13 cellular contexts compared by ENCODE assay signal in the genomic region with DNA sequence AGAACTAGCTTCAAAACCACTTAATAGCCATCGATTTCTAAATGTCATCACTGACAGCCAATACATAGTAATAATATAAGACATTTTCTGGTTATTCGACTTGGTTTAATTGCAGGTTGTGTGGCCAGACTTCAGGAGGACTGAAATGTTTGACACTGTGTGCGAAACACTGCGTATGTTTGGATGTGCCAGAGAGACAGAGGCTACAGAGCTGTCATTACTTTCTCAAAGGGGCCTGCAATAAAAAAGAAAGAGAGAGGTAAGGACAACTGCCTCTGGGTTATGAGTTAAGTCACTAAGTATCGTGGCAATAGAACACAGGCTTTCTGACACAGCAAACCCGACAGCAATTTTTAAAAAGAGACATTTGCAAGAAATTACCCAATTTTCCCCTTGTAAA. TPM values are rescaled to one million over a fixed set of nuclear protein-coding genes. Genes with fewer than 3 reads are reported as not detected.
DNase-seq lines count a peak whose midpoint lies in the region; ATAC-seq, FAIRE-seq and TF ChIP-seq lines count a peak whose summit lies in the region.
"Had no signal": no experiment of that assay in that cellular context is flagged by ENCODE, and none has a peak within 500 bp of the region (broad histone marks: within the 10 kb centered on the region; RNA-seq: fewer than 3 reads in every experiment).

No MANE protein-coding gene starts in this region.

- H2BK12ac ChIP-seq in neuronal stem cell (ENCODE audit: low read length): no peak overlapping the region

- H3K4me2 ChIP-seq in OCI-LY7 (ENCODE audit: low read length) (no peak overlapping the region), neuronal stem cell (ENCODE audit: insufficient read depth, low read length, poor library complexity, severe bottlenecking) (no peak overlapping the region)

- DNase-seq in OCI-LY7 (ENCODE audit: low spot score) (no peak), left cardiac atrium (no peak), neuronal stem cell (ENCODE audit: low spot score) (no peak), upper lobe of right lung (no peak), HEK293T (ENCODE audit: extremely low spot score) (no peak), kidney (no peak), T-helper 17 cell (no peak)

- peaks cover 5% of the 10 kb centered on the region for H3K4me1 Mint-ChIP-seq in T-helper 17 cell

- H3K9me2 ChIP-seq in OCI-LY7 (ENCODE audit: insufficient read depth, low read length): no peaks in the 10 kb centered on the region

- H3K4me3 ChIP-seq in OCI-LY7 (ENCODE audit: low read depth, low read length, poor library complexity, severe bottlenecking) (no peak overlapping the region), neuronal stem cell (ENCODE audit: low read length in 2 of 2) (no peak overlapping the region), upper lobe of right lung (no peak overlapping the region), kidney (ENCODE audit: low read length in 2 of 2) (no peak overlapping the region)
- H3K4me3 ChIP-seq: ovary had no signal

- H3K18ac ChIP-seq in neuronal stem cell (ENCODE audit: low read length): no peak overlapping the region

- no peak overlapping the region for H3K27ac ChIP-seq in OCI-LY7 (ENCODE audit: low read depth, low read length, poor library complexity, severe bottlenecking)
- no peak overlapping the region for H3K27ac ChIP-seq in neuronal stem cell (replicated peaks; ENCODE audit: low read length)
- H3K27ac ChIP-seq in upper lobe of right lung: peak overlapping the region; percentile 33
- no peak overlapping the region for H3K27ac ChIP-seq in kidney (ENCODE audit: low read depth in 2 of 2, low read length in 2 of 2)
- H3K27ac ChIP-seq: ovary had no signal

- H3K27me3 ChIP-seq in neuronal stem cell (ENCODE audit: control insufficient read depth in 3 of 3, insufficient read depth in 3 of 3, low read depth in 1 of 3, low read length in 3 of 3) (no peaks in the 10 kb centered on the region), upper lobe of right lung (no peaks in the 10 kb centered on the region)
- H3K27me3 ChIP-seq: ovary had no signal

- ATAC-seq in left cardiac atrium (peak; percentile 43 to 48), upper lobe of right lung (no peak), T-helper 17 cell (no peak)

- H3K79me2 ChIP-seq in OCI-LY7 (ENCODE audit: insufficient read depth, low read depth, low read length): no peaks in the 10 kb centered on the region

- no TSS peak for BruUV-seq in OCI-LY7 (replicated peaks; lab: Mats Ljungman, UMichigan)

- H2AFZ ChIP-seq in OCI-LY7 (ENCODE audit: low read length): peak overlapping the region; percentile 77; the same call in 1 of the 2 replicates
- H2AFZ ChIP-seq in neuronal stem cell (ENCODE audit: low read length): peak overlapping the region; percentile 68

- H4K20me1 ChIP-seq in OCI-LY7 (ENCODE audit: insufficient read depth, low read length): no peaks in the 10 kb centered on the region

- H3K23ac ChIP-seq in neuronal stem cell (ENCODE audit: low read depth, low read length, poor library complexity): no peak overlapping the region

- FAIRE-seq in kidney (lab: Jason Lieb, UNC): no peak

- WGBS in neuronal stem cell (ENCODE audit: extremely low coverage in 2 of 2, insufficient read length in 2 of 2, insufficient replicate concordance in 1 of 2), 2 donors: no CpG with 5 or more reads among the region's 6 CpGs

- no peaks in the 10 kb centered on the region for H3K36me3 ChIP-seq in OCI-LY7 (ENCODE audit: insufficient read depth, low read length)
- H3K36me3 ChIP-seq in neuronal stem cell (replicated peaks in 1 of 2; ENCODE audit: control insufficient read depth in 2 of 2, insufficient read depth in 2 of 2, low read length in 2 of 2): no peaks in the 10 kb centered on the region
- no peaks in the 10 kb centered on the region for H3K36me3 ChIP-seq in upper lobe of right lung
- H3K36me3 ChIP-seq in kidney (ENCODE audit: control insufficient read depth in 1 of 2, insufficient read depth in 2 of 2, low read length in 2 of 2): no peaks in the 10 kb centered on the region
- H3K36me3 ChIP-seq: ovary had no signal

- no peak overlapping the region for H4K91ac ChIP-seq in neuronal stem cell (ENCODE audit: low read depth, low read length, poor library complexity)

- no peak overlapping the region for H3K27ac Mint-ChIP-seq in T-helper 17 cell
- H3K27ac Mint-ChIP-seq: activated naive CD8-positive, alpha-beta T cell treated with anti-CD3 and anti-CD28 coated beads for 36 hours; CD4-positive, alpha-beta memory T cell; stimulated activated memory B cell treated with anti-CD40 and anti-IgM and Interleukin-4, amounts not matched to agents 10 μg/mL and 1 μg/mL and 100 μg/mL, for 72 hours had no signal

- H3K36me3 Mint-ChIP-seq in T-helper 17 cell (ENCODE audit: low read depth): peaks cover 6% of the 10 kb centered on the region
- H3K36me3 Mint-ChIP-seq: activated naive CD8-positive, alpha-beta T cell treated with anti-CD3 and anti-CD28 coated beads for 36 hours; CD4-positive, alpha-beta memory T cell; stimulated activated memory B cell treated with anti-CD40 and anti-IgM and Interleukin-4, amounts not matched to agents 10 μg/mL and 1 μg/mL and 100 μg/mL, for 72 hours had no signal

- no peak overlapping the region for H3K4ac ChIP-seq in neuronal stem cell (ENCODE audit: low read length)

- H3K14ac ChIP-seq in neuronal stem cell (ENCODE audit: low read length): no peak overlapping the region

- H2BK5ac ChIP-seq in neuronal stem cell (ENCODE audit: low read length): no peak overlapping the region

- H2AK5ac ChIP-seq in neuronal stem cell (ENCODE audit: low read depth, low read length): no peak overlapping the region

- no peaks in the 10 kb centered on the region for H3K9me3 ChIP-seq in OCI-LY7 (ENCODE audit: low read length)
- no peaks in the 10 kb centered on the region for H3K9me3 ChIP-seq in neuronal stem cell (replicated peaks in 1 of 2; ENCODE audit: control insufficient read depth in 2 of 2, insufficient read depth in 1 of 2, low read depth in 1 of 2, low read length in 2 of 2)
- no peaks in the 10 kb centered on the region for H3K9me3 ChIP-seq in upper lobe of right lung
- no peaks in the 10 kb centered on the region for H3K9me3 ChIP-seq in kidney (ENCODE audit: control insufficient read depth in 1 of 2, low read length in 2 of 2)
- H3K9me3 ChIP-seq in T-helper 17 cell (ENCODE audit: control insufficient read depth, low read length, poor library complexity, severe bottlenecking): no peaks in the 10 kb centered on the region
- H3K9me3 ChIP-seq: ovary had no signal

- H4K8ac ChIP-seq in neuronal stem cell (ENCODE audit: low read depth, low read length): no peak overlapping the region

- no peak overlapping the region for H3K4me3 Mint-ChIP-seq in T-helper 17 cell
- H3K4me3 Mint-ChIP-seq: activated naive CD8-positive, alpha-beta T cell treated with anti-CD3 and anti-CD28 coated beads for 36 hours; CD4-positive, alpha-beta memory T cell; stimulated activated memory B cell treated with anti-CD40 and anti-IgM and Interleukin-4, amounts not matched to agents 10 μg/mL and 1 μg/mL and 100 μg/mL, for 72 hours had no signal

- POLR2A ChIA-PET in OCI-LY7 (lab: Charles Lee): interaction anchor here (0.8 kb wide), 1 partner anchor 142 kb away, joined by 3 read pairs; no protein-coding TSS in a partner anchor
- POLR2A ChIA-PET in HEK293T (lab: Yijun Ruan, JAX): interaction anchor here (1.1 kb wide), 1 partner anchor 128 kb away, joined by 3 read pairs; no protein-coding TSS in a partner anchor

- H3K79me1 ChIP-seq in neuronal stem cell (ENCODE audit: low read depth, low read length): no peaks in the 10 kb centered on the region

- H3K27me3 Mint-ChIP-seq in T-helper 17 cell: peaks cover 12% of the 10 kb centered on the region
- H3K27me3 Mint-ChIP-seq: activated naive CD8-positive, alpha-beta T cell treated with anti-CD3 and anti-CD28 coated beads for 36 hours had no signal

- TF ChIP-seq CTCF in OCI-LY7 (conservative IDR thresholded peaks at IDR 0.05; ENCODE audit: low read length) (no peak), upper lobe of right lung (IDR thresholded peaks at IDR 0.05) (no peak), kidney (IDR thresholded peaks at IDR 0.05; ENCODE audit: borderline replicate concordance, extremely low read depth, insufficient read depth) (no peak)

- H3K4me1 ChIP-seq in OCI-LY7 (ENCODE audit: insufficient read depth, low read length, poor library complexity, severe bottlenecking) (no peaks in the 10 kb centered on the region), neuronal stem cell (ENCODE audit: control insufficient read depth in 2 of 2, insufficient read depth in 1 of 2, low read depth in 1 of 2, low read length in 2 of 2) (peaks cover 0 to 5% of the 10 kb centered on the region in 2 donors), upper lobe of right lung (peaks cover 8% of the 10 kb centered on the region), kidney (ENCODE audit: control insufficient read depth in 1 of 2, insufficient read depth in 1 of 2, low read depth in 1 of 2, low read length in 2 of 2) (no peaks in the 10 kb centered on the region)

- H2BK120ac ChIP-seq in neuronal stem cell (ENCODE audit: low read depth, low read length): no peak overlapping the region

- intact Hi-C loops in OCI-LY7 (cut with micrococcal nuclease; ENCODE audit: unreplicated experiment) (loop anchor here (2.0 kb wide), 1 partner anchor 183 kb away; no protein-coding TSS in a partner anchor), left cardiac atrium (cut with DNase I) (loop anchor here in 1 of 2 donors (5.0 kb wide), 1 partner anchor 34 kb away; no protein-coding TSS in a partner anchor), upper lobe of right lung (cut with DNase I) (no loop called here), kidney (cut with DNase I) (no loop called here)

- H2BK15ac ChIP-seq in neuronal stem cell (ENCODE audit: low read length): no peak overlapping the region

- no peak overlapping the region for H3K9ac ChIP-seq in neuronal stem cell (ENCODE audit: low read depth, low read length, poor library complexity)
- H3K9ac ChIP-seq in kidney (ENCODE audit: low read length in 2 of 2): no peak overlapping the region

- CTCF ChIA-PET in OCI-LY7 (lab: Charles Lee; ENCODE audit: unreplicated experiment): interaction anchor here (0.6 kb wide), 1 partner anchor 32 kb away, joined by 3 read pairs; no protein-coding TSS in a partner anchor
- CTCF ChIA-PET in HEK293T (lab: Yijun Ruan, JAX): interaction anchor here (0.6 to 1.6 kb wide), 21 partner anchors 8 to 312 kb away, joined by 3 to 7 read pairs (median 4); a partner anchor contains a TSS

RNA-seq across cellular contexts. Expression of a gene that starts 0.9 kb away (rescaled TPM):
- total RNA-seq in OCI-LY7 (2014; rRNA removed; shearing (Covaris generic)): not detected in 2 replicates
- total RNA-seq in OCI-LY7 (2022) (not detected in 2 replicates), left cardiac atrium (10 to 100 TPM; 49.2 to 52.8 TPM), upper lobe of right lung (0.12 TPM), kidney (0.09 TPM), T-helper 17 cell (not detected)
- not detected for polyA plus RNA-seq in neuronal stem cell (2013, experiment 1 of 2)
- not detected for polyA plus RNA-seq in neuronal stem cell (2013, experiment 2 of 2)
- polyA plus RNA-seq in kidney (ENCODE audit: insufficient read depth, low read depth, low replicate concordance): 0.28 TPM
- total RNA-seq: activated naive CD8-positive, alpha-beta T cell treated with anti-CD3 and anti-CD28 coated beads for 36 hours; CD4-positive, alpha-beta memory T cell; dermis blood vessel endothelial cell; H7 had no signal

RNA-seq across cellular contexts. Expression of a gene that starts 36.8 kb away (rescaled TPM):
- total RNA-seq in OCI-LY7 (2014; rRNA removed; shearing (Covaris generic)): 18.5 and 28.9 TPM in 2 replicates
- total RNA-seq in OCI-LY7 (2022) (25.9 and 26.7 TPM in 2 replicates), left cardiac atrium (100 to 1,000 TPM; 165 to 166 TPM), upper lobe of right lung (132 TPM), kidney (138 TPM), T-helper 17 cell (100 to 1,000 TPM; 112 to 118 TPM)
- 59.1 TPM for polyA plus RNA-seq in neuronal stem cell (2013, experiment 1 of 2)
- 58.6 TPM for polyA plus RNA-seq in neuronal stem cell (2013, experiment 2 of 2)
- polyA plus RNA-seq in kidney (ENCODE audit: insufficient read depth, low read depth, low replicate concordance): 94.0 TPM

RNA-seq across cellular contexts. Expression of a gene that starts 41.3 kb away (rescaled TPM):
- total RNA-seq in OCI-LY7 (2014; rRNA removed; shearing (Covaris generic)): 66.5 and 78.8 TPM in 2 replicates
- total RNA-seq in OCI-LY7 (2022) (70.2 and 70.8 TPM in 2 replicates), left cardiac atrium (10 to 100 TPM; 55.0 to 56.8 TPM), upper lobe of right lung (55.3 TPM), kidney (63.1 TPM), T-helper 17 cell (10 to 100 TPM; 53.5 to 56.2 TPM)
- polyA plus RNA-seq in neuronal stem cell (2013, experiment 1 of 2): 43.6 TPM
- 45.6 TPM for polyA plus RNA-seq in neuronal stem cell (2013, experiment 2 of 2)
- polyA plus RNA-seq in kidney (ENCODE audit: insufficient read depth, low read depth, low replicate concordance): 35.3 TPM

Comparison
In these comparisons a context has a peak if more than half of its experiments do, and no peak if none do; other contexts are left out.
1. ATAC-seq: peak in left cardiac atrium (2 of 2); none in upper lobe of right lung (single experiment) and T-helper 17 cell (single experiment).
2. RNA of a gene that starts 0.9 kb away (total RNA-seq): 49.2 to 52.8 TPM in left cardiac atrium; 0.12 TPM in upper lobe of right lung (single experiment), 0.09 TPM in kidney (single experiment), not detected in OCI-LY7 and not detected in T-helper 17 cell; every median in the first group is over 10 times any median in the second.